ENCODE assay signal across 7 cellular contexts in genomic region chr1:248804771-248805681, GRCh38.
DNase-seq lines count a peak whose midpoint lies in the region; ATAC-seq lines count a peak whose summit lies in the region.

No MANE protein-coding gene starts in this region.

- H3K27ac ChIP-seq in skin epidermis, result peak overlapping the region in 11 of 21 experiments; percentile 7 to 74 (median 50)

- peak; percentile 82 for ATAC-seq in GM19043 (IDR thresholded peaks at IDR 0.05; ENCODE audit: low read depth, unreplicated experiment)
- peak; percentile 87 for ATAC-seq in HG02973 (IDR thresholded peaks at IDR 0.05; ENCODE audit: unreplicated experiment)

- peak; percentile 94 for DNase-seq in SIG-M5 (lab: John Stamatoyannopoulos, UW)
- DNase-seq in NCI-H1930 (lab: John Stamatoyannopoulos, UW), result no peak
- no peak for DNase-seq in NCI-H146 treated with DMSO at 0.1 percent for 48 hours (lab: John Stamatoyannopoulos, UW; ENCODE audit: unreplicated experiment)
- DNase-seq in nucleus accumbens (lab: John Stamatoyannopoulos, UW), result no peak

- no peak overlapping the region for H3K4me3 ChIP-seq in skin epidermis
